In the genomic region with DNA sequence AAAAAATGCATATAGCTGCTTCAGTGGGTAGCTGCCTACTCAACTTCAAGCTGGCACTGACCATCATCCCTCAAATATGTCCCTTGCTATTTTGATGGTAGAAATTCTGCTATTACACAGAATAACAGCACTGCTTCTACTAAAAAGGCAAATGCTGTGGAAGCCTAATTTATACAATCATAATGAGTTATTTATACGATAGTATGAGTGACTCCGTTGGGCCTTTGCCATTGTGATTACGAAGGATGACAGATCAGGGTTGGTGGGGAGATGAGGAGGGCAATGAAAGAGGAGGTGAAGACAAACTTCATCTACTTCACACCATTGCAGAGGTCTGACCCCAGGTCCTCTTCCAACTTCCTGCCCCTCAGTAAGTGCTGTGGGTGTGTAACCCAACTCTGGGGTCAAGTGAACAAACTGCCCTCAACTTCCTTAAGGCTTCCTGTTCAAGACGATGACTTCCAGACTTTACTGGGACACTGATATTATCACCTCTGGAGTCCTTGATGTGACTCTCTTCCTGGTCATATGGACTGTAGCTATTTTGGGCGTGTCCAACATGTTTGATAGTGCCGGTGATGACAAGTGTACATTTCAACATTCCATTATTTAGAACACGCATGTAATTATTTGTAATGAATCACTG, we compare ENCODE assay signal across 12 cellular contexts.
DNase-seq lines count a peak whose midpoint lies in the region; ATAC-seq and TF ChIP-seq lines count a peak whose summit lies in the region.
"Had no signal": no experiment of that assay in that cellular context is flagged by ENCODE, and none has a peak within 500 bp of the region (broad histone marks: within the 10 kb centered on the region; RNA-seq: fewer than 3 reads in every experiment).

No MANE protein-coding gene starts in this region.

- H3K79me2 ChIP-seq in HCT116 (ENCODE audit: insufficient read depth, low read length): no peaks in the 10 kb centered on the region

- no peaks in the 10 kb centered on the region for H3K36me3 ChIP-seq in BLaER1 treated with 17β-estradiol and CSF1 and Interleukin-3, amounts not matched to agents 10 nM and 100 nM
- H3K36me3 ChIP-seq in HCT116 (ENCODE audit: control insufficient read depth in 1 of 2, insufficient read depth in 2 of 2, low read length in 2 of 2) (no peaks in the 10 kb centered on the region), adipocyte (ENCODE audit: control insufficient read depth, insufficient read depth, low read length, severe bottlenecking) (no peaks in the 10 kb centered on the region), right lobe of liver (no peaks in the 10 kb centered on the region), transverse colon (no peaks in the 10 kb centered on the region)
- H3K36me3 ChIP-seq: SJSA1, tibial nerve had no signal

- H3K27ac ChIP-seq in BLaER1 treated with 17β-estradiol and CSF1 and Interleukin-3, amounts not matched to agents 10 nM and 100 nM: no peak overlapping the region
- H3K27ac ChIP-seq in HCT116 (ENCODE audit: low read depth, low read length) (no peak overlapping the region), right lobe of liver (no peak overlapping the region), transverse colon (peak overlapping the region in 1 of 4 donors; percentile 10)
- H3K27ac ChIP-seq: SJSA1 had no signal

- no peaks in the 10 kb centered on the region for H3K9me2 ChIP-seq in HCT116 (ENCODE audit: insufficient read depth)

- WGBS in right lobe of liver (ENCODE audit: insufficient coverage, low coverage, low lambda C conversion rate, missing lambda C conversion rate): 43% methylated on average over 6 of the region's 7 CpGs
- WGBS in transverse colon (ENCODE audit: low coverage in 1 of 2), 2 donors: 68 to 89% methylated on average over 3 to 7 of the region's 7 CpGs

- no TSS peak for BruUV-seq in HCT116 (replicated peaks; lab: Mats Ljungman, UMichigan)

- no peak for TF ChIP-seq RAD21 in HCT116 (IDR thresholded peaks at IDR 0.05; ENCODE audit: low read depth)

- in situ Hi-C loops in transverse colon (cut with MboI; ENCODE audit: low pct_ligation_motif_present in 1 of 4, low pct_unique_long_range_greater_than_20kb in 1 of 4, low sequenced_read_pairs in 3 of 4): loop anchor here (10.0 to 25.0 kb wide), 6 partner anchors 435 to 1213 kb away; no protein-coding TSS in a partner anchor

- no peak for TF ChIP-seq CTCF in HCT116 (IDR thresholded peaks at IDR 0.05 in 2 of 3, conservative IDR thresholded peaks at IDR 0.05 in 1 of 3; ENCODE audit: borderline replicate concordance in 1 of 3, insufficient read depth in 1 of 3, low read depth in 2 of 3, low read length in 2 of 3)
- no peak for TF ChIP-seq CTCF in right lobe of liver (IDR thresholded peaks at IDR 0.05)
- TF ChIP-seq CTCF in transverse colon (IDR thresholded peaks at IDR 0.05): no peak

- H3K27me3 ChIP-seq in BLaER1 treated with 17β-estradiol and CSF1 and Interleukin-3, amounts not matched to agents 10 nM and 100 nM: no peaks in the 10 kb centered on the region
- H3K27me3 ChIP-seq in HCT116 (ENCODE audit: insufficient read depth, low read length): no peaks in the 10 kb centered on the region
- no peaks in the 10 kb centered on the region for H3K27me3 ChIP-seq in adipocyte (replicated peaks; ENCODE audit: control insufficient read depth, insufficient read depth, low read length)
- no peaks in the 10 kb centered on the region for H3K27me3 ChIP-seq in right lobe of liver
- H3K27me3 ChIP-seq in transverse colon: no peaks in the 10 kb centered on the region
- H3K27me3 ChIP-seq: SJSA1, tibial nerve had no signal

- peak overlapping the region; percentile 28 for H2AFZ ChIP-seq in HCT116 (ENCODE audit: low read depth, low read length, poor library complexity, severe bottlenecking)

- no peaks in the 10 kb centered on the region for H3K9me3 ChIP-seq in BLaER1 treated with 17β-estradiol and CSF1 and Interleukin-3, amounts not matched to agents 10 nM and 100 nM (replicated peaks in 1 of 11)
- H3K9me3 ChIP-seq in HCT116 (ENCODE audit: control insufficient read depth in 1 of 2, insufficient read depth in 1 of 2, low read depth in 1 of 2, low read length in 2 of 2) (no peaks in the 10 kb centered on the region), adipocyte (ENCODE audit: control insufficient read depth, low read length) (no peaks in the 10 kb centered on the region), right lobe of liver (no peaks in the 10 kb centered on the region), transverse colon (no peaks in the 10 kb centered on the region)
- H3K9me3 ChIP-seq: SJSA1, tibial nerve had no signal

- TF ChIP-seq POLR2A in HCT116 (IDR thresholded peaks at IDR 0.05; ENCODE audit: borderline replicate concordance, extremely low read depth, insufficient read depth, insufficient read length): no peak
- TF ChIP-seq POLR2A in right lobe of liver (IDR thresholded peaks at IDR 0.05): no peak
- no peak for TF ChIP-seq POLR2A in transverse colon (IDR thresholded peaks at IDR 0.05)

- TF ChIP-seq EP300 in transverse colon (IDR thresholded peaks at IDR 0.05; ENCODE audit: low read depth): no peak

- no peak overlapping the region for H3K4me3 ChIP-seq in BLaER1 treated with 17β-estradiol and CSF1 and Interleukin-3, amounts not matched to agents 10 nM and 100 nM
- H3K4me3 ChIP-seq in HCT116 (replicated peaks in 1 of 2; ENCODE audit: low read depth in 1 of 2, low read length in 2 of 2) (no peak overlapping the region), adipocyte (ENCODE audit: low read length) (no peak overlapping the region), right lobe of liver (no peak overlapping the region), transverse colon (no peak overlapping the region)
- H3K4me3 ChIP-seq: SJSA1, tibial nerve had no signal

- DNase-seq in HCT116 (ENCODE audit: low read depth, low spot score) (no peak), adipocyte (ENCODE audit: low read depth) (no peak), right lobe of liver (no peak), retina (no peak), HuH-7 (ENCODE audit: low spot score) (no peak), transverse colon (no peak)
- DNase-seq in stimulated activated naive CD8-positive, alpha-beta T cell treated with anti-CD3 and anti-CD28 coated beads, Interleukin-15, Interleukin-2, amounts not matched to agents 100 U/mL and 50 U/mL, for 24 hours: no peak
- DNase-seq: activated CD4-positive, alpha-beta T cell treated with anti-CD3 and anti-CD28 coated beads for 48 hours; activated naive CD4-positive, alpha-beta T cell treated with Interleukin-2 at 50 U/mL for 16 hours had no signal

- ATAC-seq in HCT116: no peak
- ATAC-seq in right lobe of liver: peak; percentile 8 to 47 (median 37)
- ATAC-seq in stimulated activated naive CD8-positive, alpha-beta T cell treated with anti-CD3 and anti-CD28 coated beads, Interleukin-15, Interleukin-2, amounts not matched to agents 100 U/mL and 50 U/mL, for 24 hours: no peak

- CTCF ChIA-PET in HCT116 (lab: Charles Lee): interaction anchor here (0.8 to 1.2 kb wide), 2 partner anchors 1211 to 1366 kb away, joined by 3 to 4 read pairs; no protein-coding TSS in a partner anchor

- no peaks in the 10 kb centered on the region for H4K20me1 ChIP-seq in BLaER1 treated with 17β-estradiol and CSF1 and Interleukin-3, amounts not matched to agents 10 nM and 100 nM
- no peaks in the 10 kb centered on the region for H4K20me1 ChIP-seq in HCT116 (ENCODE audit: insufficient read depth)

- POLR2A ChIA-PET in HCT116 (lab: Charles Lee): interaction anchor here (0.8 kb wide), 1 partner anchor 14 kb away, joined by 3 read pairs; no protein-coding TSS in a partner anchor

- RAD21 ChIA-PET in HCT116 (lab: Charles Lee; ENCODE audit: low non-redundant PET in 1 of 2, low total read pairs in 2 of 2, uncharacterized antibody in 2 of 2, unreplicated experiment in 2 of 2): no interaction called here

- peaks cover 26 to 53% (median 36%) of the 10 kb centered on the region in 10 experiments for H3K4me1 ChIP-seq in BLaER1 treated with 17β-estradiol and CSF1 and Interleukin-3, amounts not matched to agents 10 nM and 100 nM
- peaks cover 20 to 70% of the 10 kb centered on the region in 2 experiments for H3K4me1 ChIP-seq in HCT116 (ENCODE audit: control insufficient read depth in 1 of 2, insufficient read depth in 2 of 2, low read length in 2 of 2)
- H3K4me1 ChIP-seq in adipocyte (ENCODE audit: control insufficient read depth, insufficient read depth, low read length): peaks cover 41% of the 10 kb centered on the region
- H3K4me1 ChIP-seq in right lobe of liver: peaks cover 0 to 2% (median 0%) of the 10 kb centered on the region in 4 donors
- peaks cover 0 to 4% (median 1%) of the 10 kb centered on the region in 4 donors for H3K4me1 ChIP-seq in transverse colon

- intact Hi-C loops in HCT116 (cut with micrococcal nuclease) (loop anchor here (1.0 to 10.0 kb wide), 8 partner anchors 290 to 1363 kb away; a partner anchor contains a TSS), right lobe of liver (cut with DNase I) (loop anchor here in 1 of 2 donors (10.0 kb wide), 1 partner anchor 443 kb away; no protein-coding TSS in a partner anchor), transverse colon (cut with DNase I; ENCODE audit: low total_unique reads) (loop anchor here (5.0 kb wide), 1 partner anchor 1210 kb away; no protein-coding TSS in a partner anchor)

- no peak overlapping the region for H3K9ac ChIP-seq in BLaER1 treated with 17β-estradiol and CSF1 and Interleukin-3, amounts not matched to agents 10 nM and 100 nM
- H3K9ac ChIP-seq in HCT116 (ENCODE audit: low read length) (no peak overlapping the region), adipocyte (ENCODE audit: low read length) (peak overlapping the region; percentile 28)

- H3K4me2 ChIP-seq in BLaER1 treated with 17β-estradiol and CSF1 and Interleukin-3, amounts not matched to agents 10 nM and 100 nM: peak overlapping the region in 8 of 11 experiments; percentile 3 to 62 (median 52); a peak in 13 of 22 replicates
- H3K4me2 ChIP-seq in HCT116 (ENCODE audit: low read length): peak overlapping the region; percentile 24

TF ChIP-seq in HCT116, 20 proteins besides CTCF, POLR2A, EP300 and RAD21:
- TF ChIP-seq TCF7L2 (IDR thresholded peaks at IDR 0.05; ENCODE audit: borderline replicate concordance, extremely low read depth, insufficient read depth, insufficient read length): peak; percentile 99
- no peak for TF ChIP-seq FOSL1 (IDR thresholded peaks at IDR 0.05; ENCODE audit: low read depth)

Comparison
In these comparisons a context has a peak if more than half of its experiments do, and no peak if none do; other contexts are left out.
1. ATAC-seq: peak in right lobe of liver (4 of 4); none in HCT116 (single experiment) and stimulated activated naive CD8-positive, alpha-beta T cell treated with anti-CD3 and anti-CD28 coated beads, Interleukin-15, Interleukin-2, amounts not matched to agents 100 U/mL and 50 U/mL, for 24 hours (single experiment).